8 cellular contexts compared by ENCODE assay signal in the genomic region with DNA sequence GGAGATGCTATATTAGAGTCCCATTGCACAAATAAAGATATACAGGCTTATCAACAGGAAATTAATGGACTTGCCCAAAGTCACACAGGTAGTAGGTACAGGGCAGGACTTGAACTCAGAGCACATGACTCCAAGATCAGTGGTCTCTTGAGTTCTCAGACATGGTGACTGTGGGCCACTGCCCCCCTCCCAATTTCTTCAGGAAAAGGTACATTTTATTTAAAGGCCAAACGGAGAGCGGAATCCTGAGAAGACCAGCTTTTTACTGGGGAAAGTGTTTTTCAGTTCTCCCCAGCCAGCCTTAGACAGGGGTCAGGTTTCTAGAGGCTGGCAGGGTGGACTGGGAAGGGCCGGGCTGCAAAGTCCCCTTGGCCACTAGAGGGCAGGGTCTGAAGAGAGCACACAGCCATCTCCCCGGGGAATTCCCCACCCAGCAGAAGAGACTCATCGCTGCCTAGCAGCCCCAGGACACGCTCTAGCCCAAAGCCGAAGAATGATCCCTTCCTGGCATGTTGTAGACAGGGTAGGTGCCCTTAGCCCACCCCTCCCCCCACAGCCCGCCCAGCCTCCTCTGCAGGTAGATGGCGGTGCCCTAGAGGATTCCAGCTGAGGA. TPM values are rescaled to one million over a fixed set of nuclear protein-coding genes. Genes with fewer than 3 reads are reported as not detected.
A peak's percentile ranks its signal among the peaks of the same experiment; 100 is the strongest.
DNase-seq lines count a peak whose midpoint lies in the region; ATAC-seq lines count a peak whose summit lies in the region.

No MANE protein-coding gene starts in this region.

- POLR2A ChIA-PET in activated CD4-positive, alpha-beta memory T cell treated with anti-CD3 and anti-CD28 coated beads for 36 hours (lab: Charles Lee), result interaction anchor here (1.3 kb wide), 1 partner anchor 30 kb away, joined by 3 read pairs; a partner anchor contains a TSS

- no peaks in the 10 kb centered on the region for H3K79me1 ChIP-seq in mesenchymal stem cell (replicated peaks; ENCODE audit: low read length, poor library complexity, severe bottlenecking)

- DNase-seq in Ammon's horn (ENCODE audit: low spot score) (peak; percentile 72), NCI-H510A treated with DMSO at 0.1 percent for 48 hours (lab: John Stamatoyannopoulos, UW) (peak; percentile 77), mesenchymal stem cell (peak; percentile 85)
- DNase-seq in activated CD4-positive, alpha-beta memory T cell treated with anti-CD3 and anti-CD28 coated beads for 36 hours, result peak; percentile 87
- DNase-seq in effector CD4-positive, alpha-beta T cell, result peak; percentile 72
- DNase-seq in stimulated activated CD8-positive, alpha-beta memory T cell treated with anti-CD3 and anti-CD28 coated beads, Interleukin-2, amount 100 ng/mL, for 48 hours (ENCODE audit: low read depth in 2 of 2), result peak; percentile 62 to 70

- peaks cover 7% of the 10 kb centered on the region for H3K36me3 Mint-ChIP-seq in activated CD4-positive, alpha-beta memory T cell treated with anti-CD3 and anti-CD28 coated beads for 36 hours

- H3K4me3 ChIP-seq in mesenchymal stem cell (ENCODE audit: insufficient read depth in 1 of 2, low read depth in 1 of 2, low read length in 2 of 2), result no peak overlapping the region

- no peak overlapping the region for H3K4me3 Mint-ChIP-seq in activated CD4-positive, alpha-beta memory T cell treated with anti-CD3 and anti-CD28 coated beads for 36 hours

- no peak overlapping the region for H3K27ac Mint-ChIP-seq in activated CD4-positive, alpha-beta memory T cell treated with anti-CD3 and anti-CD28 coated beads for 36 hours

- H3K27me3 Mint-ChIP-seq in activated CD4-positive, alpha-beta memory T cell treated with anti-CD3 and anti-CD28 coated beads for 36 hours, result no peaks in the 10 kb centered on the region

- CTCF ChIA-PET in activated CD4-positive, alpha-beta memory T cell treated with anti-CD3 and anti-CD28 coated beads for 36 hours (lab: Charles Lee), result interaction anchor here (1.0 to 4.2 kb wide), 22 partner anchors 11 to 366 kb away, joined by 3 to 41 read pairs (median 5); a partner anchor contains a TSS

- H2AFZ ChIP-seq in mesenchymal stem cell (ENCODE audit: low read depth, low read length), result no peak overlapping the region

- H3K4me2 ChIP-seq in mesenchymal stem cell (ENCODE audit: low read length, poor library complexity, severe bottlenecking), result peak overlapping the region; percentile 18

- H4K91ac ChIP-seq in mesenchymal stem cell (ENCODE audit: low read length), result no peak overlapping the region

- peaks cover 26% of the 10 kb centered on the region for H3K4me1 Mint-ChIP-seq in activated CD4-positive, alpha-beta memory T cell treated with anti-CD3 and anti-CD28 coated beads for 36 hours (ENCODE audit: low read depth)

- H3K4me1 ChIP-seq in mesenchymal stem cell (ENCODE audit: control insufficient read depth, insufficient read depth, low read depth, low read length), result peaks cover 8% of the 10 kb centered on the region

- no peak overlapping the region for H2AK5ac ChIP-seq in mesenchymal stem cell (ENCODE audit: low read length, severe bottlenecking)

- no peak overlapping the region for H3K23ac ChIP-seq in mesenchymal stem cell (ENCODE audit: low read length in 2 of 2)

- no peak overlapping the region for H2BK120ac ChIP-seq in mesenchymal stem cell (ENCODE audit: low read depth, low read length)

- no peak overlapping the region for H3K4ac ChIP-seq in mesenchymal stem cell (ENCODE audit: low read depth in 1 of 2, low read length in 2 of 2)

- no peak overlapping the region for H3K18ac ChIP-seq in mesenchymal stem cell (ENCODE audit: low read depth in 1 of 2, low read length in 2 of 2)

- H3K9me3 Mint-ChIP-seq in activated CD4-positive, alpha-beta memory T cell treated with anti-CD3 and anti-CD28 coated beads for 36 hours, result no peaks in the 10 kb centered on the region

- peaks cover 0 to 9% of the 10 kb centered on the region in 2 experiments for H3K36me3 ChIP-seq in mesenchymal stem cell (ENCODE audit: control insufficient read depth in 1 of 2, insufficient read depth in 2 of 2, low read depth in 1 of 2, low read length in 2 of 2)

- no peak overlapping the region for H3K9ac ChIP-seq in mesenchymal stem cell (ENCODE audit: low read length)

- H2BK15ac ChIP-seq in mesenchymal stem cell (ENCODE audit: low read depth, poor library complexity, severe bottlenecking), result no peak overlapping the region

- H3K27me3 ChIP-seq in mesenchymal stem cell (ENCODE audit: control insufficient read depth in 1 of 2, insufficient read depth in 1 of 2, low read length in 2 of 2), result no peaks in the 10 kb centered on the region

- H2BK5ac ChIP-seq in mesenchymal stem cell (ENCODE audit: low read depth, low read length, poor library complexity, severe bottlenecking), result no peak overlapping the region

- ATAC-seq in GM19025 (IDR thresholded peaks at IDR 0.05; ENCODE audit: low read depth, unreplicated experiment) (peak; percentile 73), HG03354 (IDR thresholded peaks at IDR 0.05; ENCODE audit: poor library complexity, severe bottlenecking, unreplicated experiment) (peak; percentile 93)

- 28% methylated on average over 9 of the region's 9 CpGs for WGBS in mesenchymal stem cell

- no peak overlapping the region for H4K8ac ChIP-seq in mesenchymal stem cell (ENCODE audit: low read length)

- no peaks in the 10 kb centered on the region for H3K9me3 ChIP-seq in mesenchymal stem cell (ENCODE audit: control insufficient read depth, low read length)

- intact Hi-C loops in activated CD4-positive, alpha-beta memory T cell treated with anti-CD3 and anti-CD28 coated beads for 36 hours (cut with micrococcal nuclease), result loop anchor here (1.0 to 10.0 kb wide), 6 partner anchors 30 to 356 kb away; a partner anchor contains a TSS

- H2BK12ac ChIP-seq in mesenchymal stem cell (ENCODE audit: low read length in 2 of 2), result no peak overlapping the region

- H3K14ac ChIP-seq in mesenchymal stem cell (ENCODE audit: low read length in 2 of 2), result no peak overlapping the region

- H3K27ac ChIP-seq in mesenchymal stem cell (ENCODE audit: low read length, poor library complexity, severe bottlenecking), result no peak overlapping the region

RNA-seq across cellular contexts. Expression of a gene that starts 29.7 kb away (rescaled TPM):
- total RNA-seq in activated CD4-positive, alpha-beta memory T cell treated with anti-CD3 and anti-CD28 coated beads for 36 hours, result 10 to 100 TPM; 11.6 to 12.5 TPM
- polyA plus RNA-seq in mesenchymal stem cell (2013, experiment 1 of 2), result 6.6 TPM
- polyA plus RNA-seq in mesenchymal stem cell (2013, experiment 2 of 2), result 7.5 TPM
